In the genomic region with DNA sequence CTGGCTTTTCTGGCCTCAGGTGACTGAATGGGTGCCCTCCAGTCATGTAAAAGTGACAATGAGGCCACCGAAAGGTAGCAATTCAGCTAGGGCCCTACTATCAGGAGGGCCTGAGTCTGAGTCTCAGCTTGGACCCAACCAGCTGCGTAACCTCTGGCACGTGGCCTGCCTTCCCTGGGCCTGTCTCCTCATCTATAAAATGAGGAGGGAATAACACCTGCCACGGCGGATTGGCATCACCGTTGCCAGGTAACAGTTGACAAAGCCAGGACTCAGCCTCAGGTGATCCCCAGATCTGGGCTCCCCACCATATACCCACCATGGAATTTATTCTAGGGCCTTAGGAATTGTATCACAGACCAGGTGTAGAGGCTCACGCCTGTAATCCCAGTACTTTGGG, we compare ENCODE assay signal across 15 cellular contexts.
DNase-seq lines count a peak whose midpoint lies in the region; ATAC-seq and TF ChIP-seq lines count a peak whose summit lies in the region.
"Had no signal": no experiment of that assay in that cellular context is flagged by ENCODE, and none has a peak within 500 bp of the region (broad histone marks: within the 10 kb centered on the region; RNA-seq: fewer than 3 reads in every experiment).

No MANE protein-coding gene starts in this region.

- H3K27ac Mint-ChIP-seq in chondrocyte (ENCODE audit: unreplicated experiment), result no peak overlapping the region
- H3K27ac Mint-ChIP-seq in stimulated activated naive CD8-positive, alpha-beta T cell treated with anti-CD3 and anti-CD28 coated beads, Interleukin-15, amount 100 ng/mL, for 72 hours, result no peak overlapping the region
- H3K27ac Mint-ChIP-seq: B cell; CD4-positive, alpha-beta T cell; IgD-negative memory B cell had no signal

- intact Hi-C loops in upper lobe of right lung (cut with DNase I), result no loop called here

- no peak overlapping the region for H3K4me3 ChIP-seq in BLaER1
- H3K4me3 ChIP-seq in mesenchymal stem cell (ENCODE audit: insufficient read depth in 1 of 2, low read depth in 1 of 2, low read length in 2 of 2), result no peak overlapping the region
- no peak overlapping the region for H3K4me3 ChIP-seq in upper lobe of right lung
- H3K4me3 ChIP-seq: GM23248 had no signal

- no peak overlapping the region for H4K91ac ChIP-seq in mesenchymal stem cell (ENCODE audit: low read length)

- no peak overlapping the region for H4K8ac ChIP-seq in mesenchymal stem cell (ENCODE audit: low read length)

- H3K14ac ChIP-seq in mesenchymal stem cell (ENCODE audit: low read length in 2 of 2), result no peak overlapping the region

- H2AK5ac ChIP-seq in mesenchymal stem cell (ENCODE audit: low read length, severe bottlenecking), result peak overlapping the region; percentile 50

- H3K27ac ChIP-seq in BLaER1 (peak overlapping the region; percentile 40; the same call in 1 of the 2 replicates), mesenchymal stem cell (ENCODE audit: low read length, poor library complexity, severe bottlenecking) (no peak overlapping the region), upper lobe of right lung (no peak overlapping the region)
- H3K27ac ChIP-seq: C4-2B, GM23248 had no signal

- H3K18ac ChIP-seq in mesenchymal stem cell (ENCODE audit: low read depth in 1 of 2, low read length in 2 of 2), result no peak overlapping the region

- H3K79me1 ChIP-seq in mesenchymal stem cell (replicated peaks; ENCODE audit: low read length, poor library complexity, severe bottlenecking), result no peaks in the 10 kb centered on the region

- H3K9ac ChIP-seq in BLaER1 (no peak overlapping the region), mesenchymal stem cell (ENCODE audit: low read length) (no peak overlapping the region)
- H3K9ac ChIP-seq: GM23248 had no signal

- peaks cover 26% of the 10 kb centered on the region for H3K4me1 Mint-ChIP-seq in chondrocyte (ENCODE audit: low read depth)
- no peaks in the 10 kb centered on the region for H3K4me1 Mint-ChIP-seq in stimulated activated naive CD8-positive, alpha-beta T cell treated with anti-CD3 and anti-CD28 coated beads, Interleukin-15, amount 100 ng/mL, for 72 hours
- H3K4me1 Mint-ChIP-seq: B cell, IgD-negative memory B cell had no signal

- H4K20me1 ChIP-seq in BLaER1, result no peaks in the 10 kb centered on the region

- DNase-seq in chondrocyte (ENCODE audit: low spot score) (peak; percentile 44), mesenchymal stem cell (no peak), upper lobe of right lung (peak; percentile 16), G401 (ENCODE audit: low spot score) (no peak)
- no peak for DNase-seq in stimulated activated naive CD8-positive, alpha-beta T cell treated with anti-CD3 and anti-CD28 coated beads, Interleukin-15, amount 100 ng/mL, for 72 hours
- DNase-seq: Caco-2; CD4-positive, alpha-beta T cell; GDM1; GM23248; HCEC 1CT had no signal

- no peak overlapping the region for H2AFZ ChIP-seq in mesenchymal stem cell (ENCODE audit: low read depth, low read length)
- H2AFZ ChIP-seq: GM23248 had no signal

- peaks cover 13% of the 10 kb centered on the region for H3K36me3 Mint-ChIP-seq in chondrocyte (ENCODE audit: low read depth)

- H3K4me1 ChIP-seq in BLaER1 (peaks cover 65% of the 10 kb centered on the region), mesenchymal stem cell (ENCODE audit: control insufficient read depth, insufficient read depth, low read depth, low read length) (peaks cover 45% of the 10 kb centered on the region), upper lobe of right lung (no peaks in the 10 kb centered on the region)
- H3K4me1 ChIP-seq: Caco-2 had no signal

- ATAC-seq in upper lobe of right lung, result no peak
- ATAC-seq in stimulated activated naive CD8-positive, alpha-beta T cell treated with anti-CD3 and anti-CD28 coated beads, Interleukin-15, amount 100 ng/mL, for 72 hours, result no peak
- ATAC-seq: HepG2 had no signal

- in situ Hi-C loops in G401 (cut with HindIII; ENCODE audit: low sequenced_read_pairs), result no loop called here

- H3K27me3 ChIP-seq in BLaER1 (no peaks in the 10 kb centered on the region), mesenchymal stem cell (ENCODE audit: control insufficient read depth in 1 of 2, insufficient read depth in 1 of 2, low read length in 2 of 2) (no peaks in the 10 kb centered on the region), upper lobe of right lung (no peaks in the 10 kb centered on the region)

- no peaks in the 10 kb centered on the region for H3K27me3 Mint-ChIP-seq in chondrocyte (ENCODE audit: low read depth)
- no peaks in the 10 kb centered on the region for H3K27me3 Mint-ChIP-seq in stimulated activated naive CD8-positive, alpha-beta T cell treated with anti-CD3 and anti-CD28 coated beads, Interleukin-15, amount 100 ng/mL, for 72 hours
- H3K27me3 Mint-ChIP-seq: B cell; CD4-positive, alpha-beta T cell; IgD-negative memory B cell had no signal

- H2BK5ac ChIP-seq in mesenchymal stem cell (ENCODE audit: low read depth, low read length, poor library complexity, severe bottlenecking), result no peak overlapping the region

- H3K4me3 Mint-ChIP-seq in chondrocyte (ENCODE audit: unreplicated experiment), result no peak overlapping the region
- no peak overlapping the region for H3K4me3 Mint-ChIP-seq in stimulated activated naive CD8-positive, alpha-beta T cell treated with anti-CD3 and anti-CD28 coated beads, Interleukin-15, amount 100 ng/mL, for 72 hours
- H3K4me3 Mint-ChIP-seq: B cell; CD4-positive, alpha-beta T cell; IgD-negative memory B cell had no signal

- no peak overlapping the region for H2BK120ac ChIP-seq in mesenchymal stem cell (ENCODE audit: low read depth, low read length)

- no peak overlapping the region for H2BK12ac ChIP-seq in mesenchymal stem cell (ENCODE audit: low read length in 2 of 2)

- H2BK15ac ChIP-seq in mesenchymal stem cell (ENCODE audit: low read depth, poor library complexity, severe bottlenecking), result no peak overlapping the region

- H3K4ac ChIP-seq in mesenchymal stem cell (ENCODE audit: low read depth in 1 of 2, low read length in 2 of 2), result no peak overlapping the region

- peaks cover 10% of the 10 kb centered on the region for H3K9me3 Mint-ChIP-seq in chondrocyte (ENCODE audit: low read depth)
- H3K9me3 Mint-ChIP-seq in stimulated activated naive CD8-positive, alpha-beta T cell treated with anti-CD3 and anti-CD28 coated beads, Interleukin-15, amount 100 ng/mL, for 72 hours, result no peaks in the 10 kb centered on the region
- H3K9me3 Mint-ChIP-seq: CD4-positive, alpha-beta T cell had no signal

- H3K23ac ChIP-seq in mesenchymal stem cell (ENCODE audit: low read length in 2 of 2), result no peak overlapping the region

- H3K36me3 ChIP-seq in BLaER1 (peaks cover 36% of the 10 kb centered on the region), mesenchymal stem cell (ENCODE audit: control insufficient read depth in 1 of 2, insufficient read depth in 2 of 2, low read depth in 1 of 2, low read length in 2 of 2) (peaks cover 38 to 76% of the 10 kb centered on the region in 2 experiments), upper lobe of right lung (peaks cover 48% of the 10 kb centered on the region)

- H3K9me3 ChIP-seq in BLaER1, result peaks cover 14% of the 10 kb centered on the region
- H3K9me3 ChIP-seq in mesenchymal stem cell (ENCODE audit: control insufficient read depth, low read length), result peaks cover 12% of the 10 kb centered on the region
- no peaks in the 10 kb centered on the region for H3K9me3 ChIP-seq in upper lobe of right lung
- H3K9me3 ChIP-seq: Caco-2 had no signal

- no peak overlapping the region; the same call in 1 of the 2 replicates for H3K4me2 ChIP-seq in BLaER1
- H3K4me2 ChIP-seq in mesenchymal stem cell (ENCODE audit: low read length, poor library complexity, severe bottlenecking), result no peak overlapping the region

- WGBS in mesenchymal stem cell, result 100% methylated on average over 6 of the region's 7 CpGs

- no peak for TF ChIP-seq CTCF in chondrocyte (IDR thresholded peaks at IDR 0.05)
- TF ChIP-seq CTCF in upper lobe of right lung (IDR thresholded peaks at IDR 0.05), result no peak

Comparison
In these comparisons a context has a peak if more than half of its experiments do, and no peak if none do; other contexts are left out.
1. DNase-seq: peak in chondrocyte (single experiment) and upper lobe of right lung (single experiment); none in mesenchymal stem cell (single experiment), G401 (single experiment) and stimulated activated naive CD8-positive, alpha-beta T cell treated with anti-CD3 and anti-CD28 coated beads, Interleukin-15, amount 100 ng/mL, for 72 hours (0 of 2).